8 cellular contexts compared by ENCODE assay signal in the genomic region with DNA sequence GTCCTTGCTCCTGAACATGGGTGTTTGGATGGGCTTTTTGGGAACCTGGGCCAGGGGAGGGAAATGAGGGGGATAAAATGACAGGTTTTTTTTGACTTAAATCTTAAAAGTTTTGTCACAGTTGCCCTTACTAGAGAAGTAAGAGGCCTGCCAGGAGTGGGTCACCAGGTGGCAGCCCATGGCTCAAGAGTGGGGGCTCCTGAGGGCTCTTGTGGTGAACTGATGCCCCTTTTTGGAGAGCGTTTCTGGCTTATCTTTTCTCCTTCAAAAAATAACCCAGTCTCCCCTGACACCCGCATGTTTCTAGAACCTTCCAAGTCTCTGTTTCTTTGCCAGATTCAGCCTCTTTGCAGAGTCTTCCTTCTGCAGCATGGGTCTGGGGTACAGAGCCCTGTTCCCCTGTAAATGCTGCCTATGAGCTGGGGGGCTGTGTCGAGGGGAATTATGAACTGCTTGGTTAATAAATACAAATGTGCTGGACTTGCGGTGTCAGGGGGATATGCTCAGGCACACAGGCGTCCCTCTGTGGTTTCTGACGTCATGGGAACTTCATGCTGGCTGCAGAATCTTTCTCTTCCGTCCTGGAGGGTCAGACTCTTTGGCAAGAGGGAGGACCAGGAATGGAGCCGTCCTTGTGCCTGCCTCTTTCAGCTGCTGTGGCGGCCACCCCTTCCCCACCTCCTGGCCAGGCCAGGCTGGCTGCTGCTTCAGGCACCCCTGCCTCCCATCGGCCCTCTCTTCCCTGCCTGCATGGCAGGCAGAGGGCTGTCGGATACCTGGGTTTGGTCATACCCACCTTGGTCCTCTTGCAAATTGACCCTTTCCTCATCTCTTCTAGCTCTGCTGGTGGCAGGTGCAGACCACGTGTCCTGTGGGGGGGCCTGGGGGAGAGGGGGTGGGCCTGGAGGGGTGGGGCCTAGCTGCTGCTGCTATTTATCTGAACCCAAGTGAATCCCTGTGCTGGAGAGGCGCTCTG. TPM values are rescaled to one million over a fixed set of nuclear protein-coding genes. Genes with fewer than 3 reads are reported as not detected.
DNase-seq lines count a peak whose midpoint lies in the region; ATAC-seq and TF ChIP-seq lines count a peak whose summit lies in the region.

No MANE protein-coding gene starts in this region.

- H3K27ac Mint-ChIP-seq in CD14-positive monocyte: peak overlapping the region; percentile 96 to 98 (median 97)

- H3K4me1 Mint-ChIP-seq in CD14-positive monocyte: peaks cover 41% of the 10 kb centered on the region

- H3K36me3 Mint-ChIP-seq in CD14-positive monocyte: peaks cover 35 to 63% of the 10 kb centered on the region in 2 donors

- peaks cover 25% of the 10 kb centered on the region for H3K4me1 ChIP-seq in colonic mucosa
- H3K4me1 ChIP-seq in liver (ENCODE audit: control insufficient read depth in 4 of 4, insufficient read depth in 4 of 4, low read length in 3 of 4): peaks cover 15 to 77% (median 52%) of the 10 kb centered on the region in 4 donors

- peak in 1 of 2 donors; percentile 13 for TF ChIP-seq RAD21 in liver (IDR thresholded peaks at IDR 0.05)

- no peaks in the 10 kb centered on the region for H3K27me3 ChIP-seq in colonic mucosa
- no peaks in the 10 kb centered on the region for H3K27me3 ChIP-seq in liver (ENCODE audit: control insufficient read depth in 4 of 4, insufficient read depth in 4 of 4, low read length in 3 of 4)

- peaks cover 0 to 2% (median 1%) of the 10 kb centered on the region in 3 donors for H3K27me3 Mint-ChIP-seq in CD14-positive monocyte (ENCODE audit: low read depth in 3 of 3)

- intact Hi-C loops in CD14-positive monocyte (cut with micrococcal nuclease) (loop anchor here in 1 of 2 donors (2.0 kb wide), 2 partner anchors 33 to 205 kb away; no protein-coding TSS in a partner anchor), colonic mucosa (cut with DNase I) (loop anchor here (10.0 kb wide), 1 partner anchor 353 kb away; no protein-coding TSS in a partner anchor)

- DNase-seq in CD14-positive monocyte (ENCODE audit: low spot score) (peak; percentile 74), RPMI7951 (ENCODE audit: low read depth) (peak; percentile 79), colonic mucosa (peak; percentile 65), stromal cell of bone marrow (ENCODE audit: low read depth) (peak; percentile 91)
- no peak for DNase-seq in activated CD4-positive, alpha-beta T cell treated with anti-CD3 and anti-CD28 coated beads for 48 hours

- 35% methylated on average over 13 of the region's 13 CpGs for WGBS in liver

- TF ChIP-seq CTCF in CD14-positive monocyte (IDR thresholded peaks at IDR 0.05) (no peak), colonic mucosa (IDR thresholded peaks at IDR 0.05) (no peak), liver (IDR thresholded peaks at IDR 0.05; ENCODE audit: low read depth, low read length, missing input control) (no peak)

- H3K9ac ChIP-seq in colonic mucosa (ENCODE audit: low read depth in 2 of 2, low read length in 2 of 2): peak overlapping the region; percentile 72 to 81
- H3K9ac ChIP-seq in liver (ENCODE audit: low read depth in 1 of 2, low read length in 2 of 2): peak overlapping the region; percentile 84 to 85

- H3K9me3 ChIP-seq in colonic mucosa (no peaks in the 10 kb centered on the region), liver (ENCODE audit: control insufficient read depth in 4 of 4, low read length in 3 of 4) (no peaks in the 10 kb centered on the region)

- ATAC-seq in GM21423 (IDR thresholded peaks at IDR 0.05; ENCODE audit: unreplicated experiment) (peak; percentile 31), HG03159 (IDR thresholded peaks at IDR 0.05; ENCODE audit: unreplicated experiment) (no peak)

- H3K4me3 ChIP-seq in colonic mucosa (peak overlapping the region; percentile 29), liver (ENCODE audit: low read depth in 1 of 3, low read length in 3 of 3) (peak overlapping the region; percentile 46 to 64 (median 60))

- no peaks in the 10 kb centered on the region for H3K9me3 Mint-ChIP-seq in CD14-positive monocyte

- peak overlapping the region; percentile 98 for H3K27ac ChIP-seq in colonic mucosa
- peak overlapping the region; percentile 98 for H3K27ac ChIP-seq in liver (ENCODE audit: low read depth in 1 of 2, low read length in 2 of 2)

- H3K36me3 ChIP-seq in colonic mucosa (peaks cover 11% of the 10 kb centered on the region), liver (ENCODE audit: control insufficient read depth in 4 of 4, insufficient read depth in 3 of 4, low read depth in 1 of 4, low read length in 3 of 4) (peaks cover 3 to 5% (median 4%) of the 10 kb centered on the region in 4 donors)

- peak overlapping the region; percentile 24 to 78 for H3K4me3 Mint-ChIP-seq in CD14-positive monocyte

TF ChIP-seq in liver, 16 proteins besides CTCF, POLR2A, EP300 and RAD21:
- TF ChIP-seq ATF3 (IDR thresholded peaks at IDR 0.05) (no peak), FOXA2 (IDR thresholded peaks at IDR 0.05) (no peak), TAF1 (conservative IDR thresholded peaks at IDR 0.05) (no peak), HNF4A (conservative IDR thresholded peaks at IDR 0.05) (no peak), SP1 (IDR thresholded peaks at IDR 0.05) (peak; percentile 38), RXRA (IDR thresholded peaks at IDR 0.05) (no peak), GABPA (IDR thresholded peaks at IDR 0.05 in 1 of 2, conservative IDR thresholded peaks at IDR 0.05 in 1 of 2) (peak in 1 of 2 donors; percentile 34), ZBTB33 (IDR thresholded peaks at IDR 0.05) (no peak), YY1 (IDR thresholded peaks at IDR 0.05) (no peak), HNF4G (IDR thresholded peaks at IDR 0.05) (no peak), NR2F2 (IDR thresholded peaks at IDR 0.05) (peak; percentile 34), EGR1 (IDR thresholded peaks at IDR 0.05; ENCODE audit: low read depth in 2 of 2) (no peak)
- TF ChIP-seq, protein P1, sequence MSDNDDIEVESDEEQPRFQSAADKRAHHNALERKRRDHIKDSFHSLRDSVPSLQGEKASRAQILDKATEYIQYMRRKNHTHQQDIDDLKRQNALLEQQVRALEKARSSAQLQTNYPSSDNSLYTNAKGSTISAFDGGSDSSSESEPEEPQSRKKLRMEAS (IDR thresholded peaks at IDR 0.05): no peak
- TF ChIP-seq, protein P2, sequence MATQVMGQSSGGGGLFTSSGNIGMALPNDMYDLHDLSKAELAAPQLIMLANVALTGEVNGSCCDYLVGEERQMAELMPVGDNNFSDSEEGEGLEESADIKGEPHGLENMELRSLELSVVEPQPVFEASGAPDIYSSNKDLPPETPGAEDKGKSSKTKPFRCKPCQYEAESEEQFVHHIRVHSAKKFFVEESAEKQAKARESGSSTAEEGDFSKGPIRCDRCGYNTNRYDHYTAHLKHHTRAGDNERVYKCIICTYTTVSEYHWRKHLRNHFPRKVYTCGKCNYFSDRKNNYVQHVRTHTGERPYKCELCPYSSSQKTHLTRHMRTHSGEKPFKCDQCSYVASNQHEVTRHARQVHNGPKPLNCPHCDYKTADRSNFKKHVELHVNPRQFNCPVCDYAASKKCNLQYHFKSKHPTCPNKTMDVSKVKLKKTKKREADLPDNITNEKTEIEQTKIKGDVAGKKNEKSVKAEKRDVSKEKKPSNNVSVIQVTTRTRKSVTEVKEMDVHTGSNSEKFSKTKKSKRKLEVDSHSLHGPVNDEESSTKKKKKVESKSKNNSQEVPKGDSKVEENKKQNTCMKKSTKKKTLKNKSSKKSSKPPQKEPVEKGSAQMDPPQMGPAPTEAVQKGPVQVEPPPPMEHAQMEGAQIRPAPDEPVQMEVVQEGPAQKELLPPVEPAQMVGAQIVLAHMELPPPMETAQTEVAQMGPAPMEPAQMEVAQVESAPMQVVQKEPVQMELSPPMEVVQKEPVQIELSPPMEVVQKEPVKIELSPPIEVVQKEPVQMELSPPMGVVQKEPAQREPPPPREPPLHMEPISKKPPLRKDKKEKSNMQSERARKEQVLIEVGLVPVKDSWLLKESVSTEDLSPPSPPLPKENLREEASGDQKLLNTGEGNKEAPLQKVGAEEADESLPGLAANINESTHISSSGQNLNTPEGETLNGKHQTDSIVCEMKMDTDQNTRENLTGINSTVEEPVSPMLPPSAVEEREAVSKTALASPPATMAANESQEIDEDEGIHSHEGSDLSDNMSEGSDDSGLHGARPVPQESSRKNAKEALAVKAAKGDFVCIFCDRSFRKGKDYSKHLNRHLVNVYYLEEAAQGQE (IDR thresholded peaks at IDR 0.05): no peak

RNA-seq across cellular contexts. Expression of gene PTPA, which starts 30.1 kb away (rescaled TPM):
- 10 to 100 TPM; 11.7 to 12.4 TPM for polyA plus RNA-seq in CD14-positive monocyte
- 75.8 and 86.1 TPM in 2 replicates for total RNA-seq in RPMI7951 (2014; rRNA removed; shearing (Covaris generic))
- 100 to 1,000 TPM in 1 of 2 donors, 10 to 100 TPM in 1; 94.5 to 142 TPM for total RNA-seq in colonic mucosa
- 10 to 100 TPM; 27.6 to 42.6 TPM for total RNA-seq in liver
- 10 to 100 TPM; 34.1 to 66.0 TPM for polyA plus RNA-seq in liver

RNA-seq across cellular contexts. Expression of gene CRAT, which starts 30.8 kb away (rescaled TPM):
- polyA plus RNA-seq in CD14-positive monocyte: 10 to 100 TPM; 12.2 to 15.0 TPM
- 28.7 and 29.9 TPM in 2 replicates for total RNA-seq in RPMI7951 (2014; rRNA removed; shearing (Covaris generic))
- total RNA-seq in colonic mucosa: 10 to 100 TPM; 62.3 to 78.3 TPM
- total RNA-seq in liver: 100 to 1,000 TPM in 1 of 2 donors, 10 to 100 TPM in 1; 33.8 to 121 TPM
- polyA plus RNA-seq in liver: 100 to 1,000 TPM in 1 of 2 donors, 10 to 100 TPM in 1; 69.8 to 108 TPM

RNA-seq across cellular contexts. Expression of gene IER5L, which starts 36.7 kb away (rescaled TPM):
- polyA plus RNA-seq in CD14-positive monocyte (under 1 TPM; 0.36 to 0.79 TPM), liver (1 to 10 TPM in 1 of 2 donors, under 1 TPM in 1; 0.40 to 3.3 TPM)
- 11.2 and 21.2 TPM in 2 replicates for total RNA-seq in RPMI7951 (2014; rRNA removed; shearing (Covaris generic))
- total RNA-seq in colonic mucosa (1 to 10 TPM; 9.1 to 9.6 TPM), liver (1 to 10 TPM; 1.9 to 3.0 TPM)
